ENCODE assay signal across 14 cellular contexts in genomic region chr20:41456341-41456740, GRCh38.
DNase-seq lines count a peak whose midpoint lies in the region; ATAC-seq and TF ChIP-seq lines count a peak whose summit lies in the region.
"Had no signal": no experiment of that assay in that cellular context is flagged by ENCODE, and none has a peak within 500 bp of the region (broad histone marks: within the 10 kb centered on the region; RNA-seq: fewer than 3 reads in every experiment).

No MANE protein-coding gene starts in this region.

- peaks cover 34% of the 10 kb centered on the region for H3K36me3 Mint-ChIP-seq in effector memory CD8-positive, alpha-beta T cell (ENCODE audit: insufficient read depth)

- no peak for TF ChIP-seq CTCF in fibroblast of mammary gland (conservative IDR thresholded peaks at IDR 0.05; ENCODE audit: control insufficient read depth, insufficient read depth, low read depth, low read length)

- peaks cover 50% of the 10 kb centered on the region for H3K36me3 ChIP-seq in SK-N-MC (ENCODE audit: insufficient read depth, low read length)

- no peak for ATAC-seq in effector memory CD8-positive, alpha-beta T cell (replicated peaks)
- ATAC-seq in HG02840 (IDR thresholded peaks at IDR 0.05; ENCODE audit: low FRiP score, unreplicated experiment): no peak

- H3K4me3 Mint-ChIP-seq in effector memory CD8-positive, alpha-beta T cell: no peak overlapping the region

- H3K9me3 Mint-ChIP-seq in effector memory CD8-positive, alpha-beta T cell: no peaks in the 10 kb centered on the region

- DNase-seq in EL (peak; percentile 7), SK-N-MC (ENCODE audit: low read depth, low spot score) (peak; percentile 48), fibroblast of mammary gland (ENCODE audit: low read depth) (peak; percentile 83), RPMI8226 (no peak), NCI-H526 treated with DMSO at 0.1 percent for 48 hours (lab: John Stamatoyannopoulos, UW) (no peak)
- no peak for DNase-seq in effector memory CD8-positive, alpha-beta T cell
- DNase-seq: C1 segment of cervical spinal cord, DMS 273 treated with DMSO at 0.1 percent for 48 hours, MV-4-11, NCI-H1417, NCI-H187 treated with DMSO at 0.1 percent for 48 hours, NCI-H69, SHP77 had no signal

- no peak overlapping the region for H3K9ac ChIP-seq in SK-N-MC (ENCODE audit: insufficient read length)

- H3K27ac Mint-ChIP-seq in effector memory CD8-positive, alpha-beta T cell: no peak overlapping the region

- no peaks in the 10 kb centered on the region for H3K27me3 Mint-ChIP-seq in effector memory CD8-positive, alpha-beta T cell

- no peak overlapping the region for H3K4me3 ChIP-seq in SK-N-MC
- H3K4me3 ChIP-seq in fibroblast of mammary gland (ENCODE audit: control insufficient read depth, low read depth, low read length): no peak overlapping the region

- no peaks in the 10 kb centered on the region for H3K9me3 ChIP-seq in SK-N-MC (ENCODE audit: low read depth, low read length)

- peak overlapping the region; percentile 76 for H3K27ac ChIP-seq in SK-N-MC

- H3K4me1 Mint-ChIP-seq in effector memory CD8-positive, alpha-beta T cell (ENCODE audit: low read depth in 2 of 2): no peaks in the 10 kb centered on the region

Comparison
In these comparisons a context has a peak if more than half of its experiments do, and no peak if none do; other contexts are left out.
1. DNase-seq: peak in EL (single experiment), SK-N-MC (single experiment) and fibroblast of mammary gland (single experiment); none in RPMI8226 (single experiment), NCI-H526 treated with DMSO at 0.1 percent for 48 hours (single experiment) and effector memory CD8-positive, alpha-beta T cell (0 of 3).